Comparison of ENCODE assay signal across 1 cellular context in the genomic region with DNA sequence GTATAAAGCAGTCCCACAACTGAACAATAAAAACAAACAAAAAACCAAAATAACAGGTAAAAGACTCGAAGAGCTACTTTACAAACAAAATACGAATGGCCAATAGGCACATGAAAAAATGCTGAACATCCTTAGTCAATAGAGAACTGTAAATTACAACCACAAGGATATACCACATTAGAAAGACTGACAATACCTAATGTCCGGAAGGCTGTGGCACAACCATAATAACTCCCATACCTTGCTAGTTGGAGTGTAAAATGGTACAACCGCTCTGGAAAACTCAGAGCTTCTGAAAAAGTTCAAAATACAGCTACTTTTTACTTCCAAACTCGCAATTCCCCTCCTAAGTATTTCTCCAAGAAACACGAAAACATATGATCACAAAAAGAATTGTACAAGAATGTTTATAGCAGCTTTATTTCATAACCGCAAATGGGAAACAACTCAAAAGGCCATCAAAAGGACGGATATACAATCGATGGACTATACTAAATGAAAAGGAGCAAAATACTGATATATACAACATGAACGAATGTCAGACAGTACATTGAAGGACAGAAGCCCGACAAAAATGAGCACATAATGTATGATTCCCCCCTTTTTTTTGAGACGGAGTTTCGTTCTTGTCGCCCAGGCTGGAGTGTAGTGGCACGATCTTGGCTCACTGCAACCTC.
A peak's percentile ranks its signal among the peaks of the same experiment; 100 is the strongest.
TF ChIP-seq lines count a peak whose summit lies in the region.

No MANE protein-coding gene starts in this region.

TF ChIP-seq in HEK293, 187 proteins besides CTCF, POLR2A, EP300 and RAD21 (continued from another document):
- TF ChIP-seq ZNF664 (tag by site-specific recombination; IDR thresholded peaks at IDR 0.05): peak; percentile 9; the same call in 1 of the 2 replicates
- 0 out of 2 replicates have a peak, but pooled peaks have one; percentile 26 for TF ChIP-seq ZNF184 (tag by site-specific recombination; IDR thresholded peaks at IDR 0.05)
- TF ChIP-seq ZBTB17 (tag by site-specific recombination; IDR thresholded peaks at IDR 0.05): no peak
